Comparison of ENCODE assay signal across 1 cellular context in the genomic region with DNA sequence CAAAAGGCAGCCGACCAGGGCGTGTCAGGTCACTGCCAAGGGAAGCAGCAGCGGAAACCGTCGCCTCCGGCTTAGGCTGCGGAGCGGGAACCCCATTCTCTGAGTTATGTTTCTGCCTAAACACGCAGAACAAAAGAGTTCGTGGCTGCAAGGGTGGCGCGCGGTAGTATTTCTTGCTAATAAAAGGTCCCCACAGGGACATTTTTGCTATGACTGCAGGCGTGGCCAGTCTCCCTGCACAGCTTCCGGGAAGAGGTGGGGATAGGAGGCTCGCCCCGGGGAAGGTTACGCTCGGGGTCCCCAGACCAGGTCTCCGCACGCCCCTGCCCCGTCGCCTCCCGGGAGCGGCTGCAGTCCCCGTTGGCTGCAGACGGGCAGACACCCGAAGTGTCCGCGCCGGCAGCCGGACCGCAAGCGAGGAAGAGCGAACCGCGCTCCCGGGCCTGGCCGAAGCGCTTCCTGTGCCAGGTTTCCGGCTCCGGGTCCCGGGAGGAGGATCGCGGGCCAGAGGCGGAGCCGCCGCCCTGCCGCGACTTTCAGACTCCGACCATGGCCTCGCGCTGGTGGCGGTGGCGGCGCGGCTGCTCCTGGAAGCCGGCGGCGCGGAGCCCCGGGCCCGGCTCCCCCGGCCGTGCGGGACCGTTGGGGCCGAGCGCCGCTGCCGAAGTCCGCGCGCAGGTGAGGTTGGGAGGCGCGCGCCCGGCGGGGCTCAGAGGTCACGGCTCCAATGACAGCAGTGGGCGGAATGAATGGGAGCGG.
TF ChIP-seq lines count a peak whose summit lies in the region.

A gene with protein sequence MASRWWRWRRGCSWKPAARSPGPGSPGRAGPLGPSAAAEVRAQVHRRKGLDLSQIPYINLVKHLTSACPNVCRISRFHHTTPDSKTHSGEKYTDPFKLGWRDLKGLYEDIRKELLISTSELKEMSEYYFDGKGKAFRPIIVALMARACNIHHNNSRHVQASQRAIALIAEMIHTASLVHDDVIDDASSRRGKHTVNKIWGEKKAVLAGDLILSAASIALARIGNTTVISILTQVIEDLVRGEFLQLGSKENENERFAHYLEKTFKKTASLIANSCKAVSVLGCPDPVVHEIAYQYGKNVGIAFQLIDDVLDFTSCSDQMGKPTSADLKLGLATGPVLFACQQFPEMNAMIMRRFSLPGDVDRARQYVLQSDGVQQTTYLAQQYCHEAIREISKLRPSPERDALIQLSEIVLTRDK (plus strand): TSS at position 539 of the 759 bp plus-strand sequence. CDS start 11 bp downstream, at position 550.

TF ChIP-seq in HepG2, 621 proteins besides CTCF, POLR2A, EP300 and RAD21 (continued from another document and continues in another):
- TF ChIP-seq, protein P1, sequence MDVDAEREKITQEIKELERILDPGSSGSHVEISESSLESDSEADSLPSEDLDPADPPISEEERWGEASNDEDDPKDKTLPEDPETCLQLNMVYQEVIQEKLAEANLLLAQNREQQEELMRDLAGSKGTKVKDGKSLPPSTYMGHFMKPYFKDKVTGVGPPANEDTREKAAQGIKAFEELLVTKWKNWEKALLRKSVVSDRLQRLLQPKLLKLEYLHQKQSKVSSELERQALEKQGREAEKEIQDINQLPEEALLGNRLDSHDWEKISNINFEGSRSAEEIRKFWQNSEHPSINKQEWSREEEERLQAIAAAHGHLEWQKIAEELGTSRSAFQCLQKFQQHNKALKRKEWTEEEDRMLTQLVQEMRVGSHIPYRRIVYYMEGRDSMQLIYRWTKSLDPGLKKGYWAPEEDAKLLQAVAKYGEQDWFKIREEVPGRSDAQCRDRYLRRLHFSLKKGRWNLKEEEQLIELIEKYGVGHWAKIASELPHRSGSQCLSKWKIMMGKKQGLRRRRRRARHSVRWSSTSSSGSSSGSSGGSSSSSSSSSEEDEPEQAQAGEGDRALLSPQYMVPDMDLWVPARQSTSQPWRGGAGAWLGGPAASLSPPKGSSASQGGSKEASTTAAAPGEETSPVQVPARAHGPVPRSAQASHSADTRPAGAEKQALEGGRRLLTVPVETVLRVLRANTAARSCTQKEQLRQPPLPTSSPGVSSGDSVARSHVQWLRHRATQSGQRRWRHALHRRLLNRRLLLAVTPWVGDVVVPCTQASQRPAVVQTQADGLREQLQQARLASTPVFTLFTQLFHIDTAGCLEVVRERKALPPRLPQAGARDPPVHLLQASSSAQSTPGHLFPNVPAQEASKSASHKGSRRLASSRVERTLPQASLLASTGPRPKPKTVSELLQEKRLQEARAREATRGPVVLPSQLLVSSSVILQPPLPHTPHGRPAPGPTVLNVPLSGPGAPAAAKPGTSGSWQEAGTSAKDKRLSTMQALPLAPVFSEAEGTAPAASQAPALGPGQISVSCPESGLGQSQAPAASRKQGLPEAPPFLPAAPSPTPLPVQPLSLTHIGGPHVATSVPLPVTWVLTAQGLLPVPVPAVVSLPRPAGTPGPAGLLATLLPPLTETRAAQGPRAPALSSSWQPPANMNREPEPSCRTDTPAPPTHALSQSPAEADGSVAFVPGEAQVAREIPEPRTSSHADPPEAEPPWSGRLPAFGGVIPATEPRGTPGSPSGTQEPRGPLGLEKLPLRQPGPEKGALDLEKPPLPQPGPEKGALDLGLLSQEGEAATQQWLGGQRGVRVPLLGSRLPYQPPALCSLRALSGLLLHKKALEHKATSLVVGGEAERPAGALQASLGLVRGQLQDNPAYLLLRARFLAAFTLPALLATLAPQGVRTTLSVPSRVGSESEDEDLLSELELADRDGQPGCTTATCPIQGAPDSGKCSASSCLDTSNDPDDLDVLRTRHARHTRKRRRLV (CRISPR knock-in tag; IDR thresholded peaks at IDR 0.05): no peak
- TF ChIP-seq, protein P2, sequence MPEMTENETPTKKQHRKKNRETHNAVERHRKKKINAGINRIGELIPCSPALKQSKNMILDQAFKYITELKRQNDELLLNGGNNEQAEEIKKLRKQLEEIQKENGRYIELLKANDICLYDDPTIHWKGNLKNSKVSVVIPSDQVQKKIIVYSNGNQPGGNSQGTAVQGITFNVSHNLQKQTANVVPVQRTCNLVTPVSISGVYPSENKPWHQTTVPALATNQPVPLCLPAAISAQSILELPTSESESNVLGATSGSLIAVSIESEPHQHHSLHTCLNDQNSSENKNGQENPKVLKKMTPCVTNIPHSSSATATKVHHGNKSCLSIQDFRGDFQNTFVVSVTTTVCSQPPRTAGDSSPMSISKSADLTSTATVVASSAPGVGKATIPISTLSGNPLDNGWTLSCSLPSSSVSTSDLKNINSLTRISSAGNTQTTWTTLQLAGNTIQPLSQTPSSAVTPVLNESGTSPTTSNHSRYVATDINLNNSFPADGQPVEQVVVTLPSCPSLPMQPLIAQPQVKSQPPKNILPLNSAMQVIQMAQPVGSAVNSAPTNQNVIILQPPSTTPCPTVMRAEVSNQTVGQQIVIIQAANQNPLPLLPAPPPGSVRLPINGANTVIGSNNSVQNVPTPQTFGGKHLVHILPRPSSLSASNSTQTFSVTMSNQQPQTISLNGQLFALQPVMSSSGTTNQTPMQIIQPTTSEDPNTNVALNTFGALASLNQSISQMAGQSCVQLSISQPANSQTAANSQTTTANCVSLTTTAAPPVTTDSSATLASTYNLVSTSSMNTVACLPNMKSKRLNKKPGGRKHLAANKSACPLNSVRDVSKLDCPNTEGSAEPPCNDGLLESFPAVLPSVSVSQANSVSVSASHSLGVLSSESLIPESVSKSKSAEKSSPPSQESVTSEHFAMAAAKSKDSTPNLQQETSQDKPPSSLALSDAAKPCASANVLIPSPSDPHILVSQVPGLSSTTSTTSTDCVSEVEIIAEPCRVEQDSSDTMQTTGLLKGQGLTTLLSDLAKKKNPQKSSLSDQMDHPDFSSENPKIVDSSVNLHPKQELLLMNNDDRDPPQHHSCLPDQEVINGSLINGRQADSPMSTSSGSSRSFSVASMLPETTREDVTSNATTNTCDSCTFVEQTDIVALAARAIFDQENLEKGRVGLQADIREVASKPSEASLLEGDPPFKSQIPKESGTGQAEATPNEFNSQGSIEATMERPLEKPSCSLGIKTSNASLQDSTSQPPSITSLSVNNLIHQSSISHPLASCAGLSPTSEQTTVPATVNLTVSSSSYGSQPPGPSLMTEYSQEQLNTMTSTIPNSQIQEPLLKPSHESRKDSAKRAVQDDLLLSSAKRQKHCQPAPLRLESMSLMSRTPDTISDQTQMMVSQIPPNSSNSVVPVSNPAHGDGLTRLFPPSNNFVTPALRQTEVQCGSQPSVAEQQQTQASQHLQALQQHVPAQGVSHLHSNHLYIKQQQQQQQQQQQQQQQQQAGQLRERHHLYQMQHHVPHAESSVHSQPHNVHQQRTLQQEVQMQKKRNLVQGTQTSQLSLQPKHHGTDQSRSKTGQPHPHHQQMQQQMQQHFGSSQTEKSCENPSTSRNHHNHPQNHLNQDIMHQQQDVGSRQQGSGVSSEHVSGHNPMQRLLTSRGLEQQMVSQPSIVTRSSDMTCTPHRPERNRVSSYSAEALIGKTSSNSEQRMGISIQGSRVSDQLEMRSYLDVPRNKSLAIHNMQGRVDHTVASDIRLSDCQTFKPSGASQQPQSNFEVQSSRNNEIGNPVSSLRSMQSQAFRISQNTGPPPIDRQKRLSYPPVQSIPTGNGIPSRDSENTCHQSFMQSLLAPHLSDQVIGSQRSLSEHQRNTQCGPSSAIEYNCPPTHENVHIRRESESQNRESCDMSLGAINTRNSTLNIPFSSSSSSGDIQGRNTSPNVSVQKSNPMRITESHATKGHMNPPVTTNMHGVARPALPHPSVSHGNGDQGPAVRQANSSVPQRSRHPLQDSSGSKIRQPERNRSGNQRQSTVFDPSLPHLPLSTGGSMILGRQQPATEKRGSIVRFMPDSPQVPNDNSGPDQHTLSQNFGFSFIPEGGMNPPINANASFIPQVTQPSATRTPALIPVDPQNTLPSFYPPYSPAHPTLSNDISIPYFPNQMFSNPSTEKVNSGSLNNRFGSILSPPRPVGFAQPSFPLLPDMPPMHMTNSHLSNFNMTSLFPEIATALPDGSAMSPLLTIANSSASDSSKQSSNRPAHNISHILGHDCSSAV (CRISPR knock-in tag; IDR thresholded peaks at IDR 0.05; ENCODE audit: borderline replicate concordance): no peak
- no peak for TF ChIP-seq SRSF1 (optimal IDR thresholded peaks at IDR 0.05; ENCODE audit: low read depth, low read length)
- TF ChIP-seq, protein P3, sequence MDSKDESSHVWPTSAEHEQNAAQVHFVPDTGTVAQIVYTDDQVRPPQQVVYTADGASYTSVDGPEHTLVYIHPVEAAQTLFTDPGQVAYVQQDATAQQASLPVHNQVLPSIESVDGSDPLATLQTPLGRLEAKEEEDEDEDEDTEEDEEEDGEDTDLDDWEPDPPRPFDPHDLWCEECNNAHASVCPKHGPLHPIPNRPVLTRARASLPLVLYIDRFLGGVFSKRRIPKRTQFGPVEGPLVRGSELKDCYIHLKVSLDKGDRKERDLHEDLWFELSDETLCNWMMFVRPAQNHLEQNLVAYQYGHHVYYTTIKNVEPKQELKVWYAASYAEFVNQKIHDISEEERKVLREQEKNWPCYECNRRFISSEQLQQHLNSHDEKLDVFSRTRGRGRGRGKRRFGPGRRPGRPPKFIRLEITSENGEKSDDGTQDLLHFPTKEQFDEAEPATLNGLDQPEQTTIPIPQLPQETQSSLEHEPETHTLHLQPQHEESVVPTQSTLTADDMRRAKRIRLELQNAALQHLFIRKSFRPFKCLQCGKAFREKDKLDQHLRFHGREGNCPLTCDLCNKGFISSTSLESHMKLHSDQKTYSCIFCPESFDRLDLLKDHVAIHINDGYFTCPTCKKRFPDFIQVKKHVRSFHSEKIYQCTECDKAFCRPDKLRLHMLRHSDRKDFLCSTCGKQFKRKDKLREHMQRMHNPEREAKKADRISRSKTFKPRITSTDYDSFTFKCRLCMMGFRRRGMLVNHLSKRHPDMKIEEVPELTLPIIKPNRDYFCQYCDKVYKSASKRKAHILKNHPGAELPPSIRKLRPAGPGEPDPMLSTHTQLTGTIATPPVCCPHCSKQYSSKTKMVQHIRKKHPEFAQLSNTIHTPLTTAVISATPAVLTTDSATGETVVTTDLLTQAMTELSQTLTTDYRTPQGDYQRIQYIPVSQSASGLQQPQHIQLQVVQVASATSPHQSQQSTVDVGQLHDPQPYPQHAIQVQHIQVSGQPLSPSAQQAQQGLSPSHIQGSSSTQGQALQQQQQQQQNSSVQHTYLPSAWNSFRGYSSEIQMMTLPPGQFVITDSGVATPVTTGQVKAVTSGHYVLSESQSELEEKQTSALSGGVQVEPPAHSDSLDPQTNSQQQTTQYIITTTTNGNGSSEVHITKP (CRISPR knock-in tag; IDR thresholded peaks at IDR 0.05; ENCODE audit: low read depth): no peak
- TF ChIP-seq ZNF296 (CRISPR knock-in tag; conservative IDR thresholded peaks at IDR 0.05): 0 out of 2 replicates have a peak, but pooled peaks have one; percentile 43
- TF ChIP-seq ZBTB38 (CRISPR knock-in tag; IDR thresholded peaks at IDR 0.05): no peak
- no peak for TF ChIP-seq ZNF292 (CRISPR knock-in tag; IDR thresholded peaks at IDR 0.05; ENCODE audit: borderline replicate concordance, low read depth)
- no peak for TF ChIP-seq ZNF790 (CRISPR knock-in tag; IDR thresholded peaks at IDR 0.05; ENCODE audit: borderline replicate concordance)
- TF ChIP-seq, protein P4, sequence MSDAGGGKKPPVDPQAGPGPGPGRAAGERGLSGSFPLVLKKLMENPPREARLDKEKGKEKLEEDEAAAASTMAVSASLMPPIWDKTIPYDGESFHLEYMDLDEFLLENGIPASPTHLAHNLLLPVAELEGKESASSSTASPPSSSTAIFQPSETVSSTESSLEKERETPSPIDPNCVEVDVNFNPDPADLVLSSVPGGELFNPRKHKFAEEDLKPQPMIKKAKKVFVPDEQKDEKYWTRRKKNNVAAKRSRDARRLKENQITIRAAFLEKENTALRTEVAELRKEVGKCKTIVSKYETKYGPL (CRISPR knock-in tag; IDR thresholded peaks at IDR 0.05): no peak
- TF ChIP-seq MTA3 (CRISPR knock-in tag; IDR thresholded peaks at IDR 0.05): no peak
- TF ChIP-seq, protein P5, sequence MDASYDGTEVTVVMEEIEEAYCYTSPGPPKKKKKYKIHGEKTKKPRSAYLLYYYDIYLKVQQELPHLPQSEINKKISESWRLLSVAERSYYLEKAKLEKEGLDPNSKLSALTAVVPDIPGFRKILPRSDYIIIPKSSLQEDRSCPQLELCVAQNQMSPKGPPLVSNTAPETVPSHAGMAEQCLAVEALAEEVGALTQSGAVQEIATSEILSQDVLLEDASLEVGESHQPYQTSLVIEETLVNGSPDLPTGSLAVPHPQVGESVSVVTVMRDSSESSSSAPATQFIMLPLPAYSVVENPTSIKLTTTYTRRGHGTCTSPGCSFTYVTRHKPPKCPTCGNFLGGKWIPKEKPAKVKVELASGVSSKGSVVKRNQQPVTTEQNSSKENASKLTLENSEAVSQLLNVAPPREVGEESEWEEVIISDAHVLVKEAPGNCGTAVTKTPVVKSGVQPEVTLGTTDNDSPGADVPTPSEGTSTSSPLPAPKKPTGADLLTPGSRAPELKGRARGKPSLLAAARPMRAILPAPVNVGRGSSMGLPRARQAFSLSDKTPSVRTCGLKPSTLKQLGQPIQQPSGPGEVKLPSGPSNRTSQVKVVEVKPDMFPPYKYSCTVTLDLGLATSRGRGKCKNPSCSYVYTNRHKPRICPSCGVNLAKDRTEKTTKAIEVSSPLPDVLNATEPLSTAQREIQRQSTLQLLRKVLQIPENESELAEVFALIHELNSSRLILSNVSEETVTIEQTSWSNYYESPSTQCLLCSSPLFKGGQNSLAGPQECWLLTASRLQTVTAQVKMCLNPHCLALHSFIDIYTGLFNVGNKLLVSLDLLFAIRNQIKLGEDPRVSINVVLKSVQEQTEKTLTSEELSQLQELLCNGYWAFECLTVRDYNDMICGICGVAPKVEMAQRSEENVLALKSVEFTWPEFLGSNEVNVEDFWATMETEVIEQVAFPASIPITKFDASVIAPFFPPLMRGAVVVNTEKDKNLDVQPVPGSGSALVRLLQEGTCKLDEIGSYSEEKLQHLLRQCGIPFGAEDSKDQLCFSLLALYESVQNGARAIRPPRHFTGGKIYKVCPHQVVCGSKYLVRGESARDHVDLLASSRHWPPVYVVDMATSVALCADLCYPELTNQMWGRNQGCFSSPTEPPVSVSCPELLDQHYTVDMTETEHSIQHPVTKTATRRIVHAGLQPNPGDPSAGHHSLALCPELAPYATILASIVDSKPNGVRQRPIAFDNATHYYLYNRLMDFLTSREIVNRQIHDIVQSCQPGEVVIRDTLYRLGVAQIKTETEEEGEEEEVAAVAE (CRISPR knock-in tag; IDR thresholded peaks at IDR 0.05; ENCODE audit: borderline replicate concordance): no peak
- TF ChIP-seq, protein P6, sequence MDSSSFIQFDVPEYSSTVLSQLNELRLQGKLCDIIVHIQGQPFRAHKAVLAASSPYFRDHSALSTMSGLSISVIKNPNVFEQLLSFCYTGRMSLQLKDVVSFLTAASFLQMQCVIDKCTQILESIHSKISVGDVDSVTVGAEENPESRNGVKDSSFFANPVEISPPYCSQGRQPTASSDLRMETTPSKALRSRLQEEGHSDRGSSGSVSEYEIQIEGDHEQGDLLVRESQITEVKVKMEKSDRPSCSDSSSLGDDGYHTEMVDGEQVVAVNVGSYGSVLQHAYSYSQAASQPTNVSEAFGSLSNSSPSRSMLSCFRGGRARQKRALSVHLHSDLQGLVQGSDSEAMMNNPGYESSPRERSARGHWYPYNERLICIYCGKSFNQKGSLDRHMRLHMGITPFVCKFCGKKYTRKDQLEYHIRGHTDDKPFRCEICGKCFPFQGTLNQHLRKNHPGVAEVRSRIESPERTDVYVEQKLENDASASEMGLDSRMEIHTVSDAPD (CRISPR knock-in tag; IDR thresholded peaks at IDR 0.05): 0 out of 2 replicates have a peak, but pooled peaks have one; percentile 12
- TF ChIP-seq, protein P7, sequence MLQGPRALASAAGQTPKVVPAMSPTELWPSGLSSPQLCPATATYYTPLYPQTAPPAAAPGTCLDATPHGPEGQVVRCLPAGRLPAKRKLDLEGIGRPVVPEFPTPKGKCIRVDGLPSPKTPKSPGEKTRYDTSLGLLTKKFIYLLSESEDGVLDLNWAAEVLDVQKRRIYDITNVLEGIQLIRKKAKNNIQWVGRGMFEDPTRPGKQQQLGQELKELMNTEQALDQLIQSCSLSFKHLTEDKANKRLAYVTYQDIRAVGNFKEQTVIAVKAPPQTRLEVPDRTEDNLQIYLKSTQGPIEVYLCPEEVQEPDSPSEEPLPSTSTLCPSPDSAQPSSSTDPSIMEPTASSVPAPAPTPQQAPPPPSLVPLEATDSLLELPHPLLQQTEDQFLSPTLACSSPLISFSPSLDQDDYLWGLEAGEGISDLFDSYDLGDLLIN (CRISPR knock-in tag; IDR thresholded peaks at IDR 0.05; ENCODE audit: borderline replicate concordance): no peak
- no peak for TF ChIP-seq REXO4 (CRISPR knock-in tag; IDR thresholded peaks at IDR 0.05; ENCODE audit: borderline replicate concordance)
- TF ChIP-seq HDAC1 (CRISPR knock-in tag; IDR thresholded peaks at IDR 0.05): peak; percentile 79
- no peak for TF ChIP-seq ZNF841 (CRISPR knock-in tag; IDR thresholded peaks at IDR 0.05; ENCODE audit: borderline replicate concordance)
